Comparison of ENCODE assay signal across 1 cellular context in genomic region chr15:63076136-63077005, GRCh38.
A peak's percentile ranks its signal among the peaks of the same experiment; 100 is the strongest.
TF ChIP-seq lines count a peak whose summit lies in the region.

No MANE protein-coding gene starts in this region.

TF ChIP-seq in K562, 482 proteins besides CTCF, POLR2A, EP300 and RAD21:
- TF ChIP-seq SPI1 (IDR thresholded peaks at IDR 0.05; ENCODE audit: borderline replicate concordance, low read depth, low read length) (peak; percentile 23; the same call in 1 of the 2 replicates), SMC3 (conservative IDR thresholded peaks at IDR 0.05; ENCODE audit: insufficient read depth, low read depth, low read length) (no peak)
- TF ChIP-seq, protein P1, sequence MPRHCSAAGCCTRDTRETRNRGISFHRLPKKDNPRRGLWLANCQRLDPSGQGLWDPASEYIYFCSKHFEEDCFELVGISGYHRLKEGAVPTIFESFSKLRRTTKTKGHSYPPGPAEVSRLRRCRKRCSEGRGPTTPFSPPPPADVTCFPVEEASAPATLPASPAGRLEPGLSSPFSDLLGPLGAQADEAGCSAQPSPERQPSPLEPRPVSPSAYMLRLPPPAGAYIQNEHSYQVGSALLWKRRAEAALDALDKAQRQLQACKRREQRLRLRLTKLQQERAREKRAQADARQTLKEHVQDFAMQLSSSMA (CRISPR knock-in tag; IDR thresholded peaks at IDR 0.05): no peak
